Comparison of ENCODE assay signal across 1 cellular context in the genomic region with DNA sequence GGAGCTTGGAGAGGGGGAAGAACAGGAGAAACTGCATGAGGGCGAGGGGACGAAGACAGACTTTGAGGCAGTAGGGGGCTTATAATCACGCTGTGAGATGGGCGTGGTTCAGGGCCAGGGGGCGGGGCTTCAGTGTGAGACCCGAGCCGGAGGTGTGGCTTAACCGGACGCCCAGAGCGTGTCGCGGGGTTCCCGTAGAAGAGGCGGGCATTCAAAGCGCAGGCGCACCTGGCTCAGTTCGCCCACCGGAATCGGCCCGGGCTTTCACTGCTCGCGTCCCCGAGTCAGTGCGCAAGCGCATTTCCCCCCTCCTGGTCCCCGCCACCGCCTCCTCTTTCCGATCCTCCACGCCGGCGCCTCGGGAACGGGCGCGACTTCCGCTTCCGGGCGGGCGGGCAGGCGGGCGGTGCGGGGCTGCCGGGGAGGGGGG.
A peak's percentile ranks its signal among the peaks of the same experiment; 100 is the strongest.
TF ChIP-seq lines count a peak whose summit lies in the region.

No MANE protein-coding gene starts in this region.

TF ChIP-seq in HepG2, 621 proteins besides CTCF, POLR2A, EP300 and RAD21 (continued from another document and continues in another):
- TF ChIP-seq, protein P1, sequence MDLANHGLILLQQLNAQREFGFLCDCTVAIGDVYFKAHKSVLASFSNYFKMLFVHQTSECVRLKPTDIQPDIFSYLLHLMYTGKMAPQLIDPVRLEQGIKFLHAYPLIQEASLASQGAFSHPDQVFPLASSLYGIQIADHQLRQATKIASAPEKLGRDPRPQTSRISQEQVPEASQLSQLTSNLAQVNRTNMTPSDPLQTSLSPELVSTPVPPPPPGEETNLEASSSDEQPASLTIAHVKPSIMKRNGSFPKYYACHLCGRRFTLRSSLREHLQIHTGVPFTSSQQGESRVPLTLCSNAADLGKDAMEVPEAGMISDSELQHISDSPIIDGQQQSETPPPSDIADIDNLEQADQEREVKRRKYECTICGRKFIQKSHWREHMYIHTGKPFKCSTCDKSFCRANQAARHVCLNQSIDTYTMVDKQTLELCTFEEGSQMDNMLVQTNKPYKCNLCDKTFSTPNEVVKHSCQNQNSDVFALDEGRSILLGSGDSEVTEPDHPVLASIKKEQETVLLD (CRISPR knock-in tag; IDR thresholded peaks at IDR 0.05; ENCODE audit: low read depth): peak; percentile 98
- TF ChIP-seq, protein P2, sequence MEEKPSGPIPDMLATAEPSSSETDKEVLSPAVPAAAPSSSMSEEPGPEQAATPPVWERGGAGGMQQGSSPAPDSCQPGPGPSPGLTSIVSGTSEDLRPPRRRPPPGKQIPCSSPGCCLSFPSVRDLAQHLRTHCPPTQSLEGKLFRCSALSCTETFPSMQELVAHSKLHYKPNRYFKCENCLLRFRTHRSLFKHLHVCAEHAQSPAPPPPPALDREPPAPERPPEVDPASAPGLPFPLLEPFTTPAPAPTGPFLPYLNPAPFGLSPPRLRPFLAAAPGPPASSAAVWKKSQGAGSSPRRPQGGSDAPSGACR (CRISPR knock-in tag; IDR thresholded peaks at IDR 0.05): 0 out of 2 replicates have a peak, but pooled peaks have one; percentile 44
- TF ChIP-seq, protein P3, sequence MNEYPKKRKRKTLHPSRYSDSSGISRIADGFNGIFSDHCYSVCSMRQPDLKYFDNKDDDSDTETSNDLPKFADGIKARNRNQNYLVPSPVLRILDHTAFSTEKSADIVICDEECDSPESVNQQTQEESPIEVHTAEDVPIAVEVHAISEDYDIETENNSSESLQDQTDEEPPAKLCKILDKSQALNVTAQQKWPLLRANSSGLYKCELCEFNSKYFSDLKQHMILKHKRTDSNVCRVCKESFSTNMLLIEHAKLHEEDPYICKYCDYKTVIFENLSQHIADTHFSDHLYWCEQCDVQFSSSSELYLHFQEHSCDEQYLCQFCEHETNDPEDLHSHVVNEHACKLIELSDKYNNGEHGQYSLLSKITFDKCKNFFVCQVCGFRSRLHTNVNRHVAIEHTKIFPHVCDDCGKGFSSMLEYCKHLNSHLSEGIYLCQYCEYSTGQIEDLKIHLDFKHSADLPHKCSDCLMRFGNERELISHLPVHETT (CRISPR knock-in tag; conservative IDR thresholded peaks at IDR 0.05): peak; percentile 97
- TF ChIP-seq SIX4 (CRISPR knock-in tag; IDR thresholded peaks at IDR 0.05) (peak; percentile 20; the same call in 1 of the 2 replicates), SP1 (IDR thresholded peaks at IDR 0.05) (no peak), SP1 (CRISPR knock-in tag; IDR thresholded peaks at IDR 0.05) (peak; percentile 69), ZNF329 (CRISPR knock-in tag; IDR thresholded peaks at IDR 0.05; ENCODE audit: low read depth) (0 out of 2 replicates have a peak, but pooled peaks have one; percentile 26), GABPB1 (CRISPR knock-in tag; IDR thresholded peaks at IDR 0.05) (peak; percentile 93), SP4 (CRISPR knock-in tag; IDR thresholded peaks at IDR 0.05) (peak; percentile 82), ZNF101 (CRISPR knock-in tag; IDR thresholded peaks at IDR 0.05; ENCODE audit: borderline replicate concordance, low read depth) (no peak), PHF20 (CRISPR knock-in tag; IDR thresholded peaks at IDR 0.05) (peak; percentile 56), ZFP41 (CRISPR knock-in tag; IDR thresholded peaks at IDR 0.05; ENCODE audit: borderline replicate concordance) (no peak), ZNF34 (CRISPR knock-in tag; IDR thresholded peaks at IDR 0.05; ENCODE audit: borderline replicate concordance) (no peak), PITX1 (CRISPR knock-in tag; IDR thresholded peaks at IDR 0.05) (no peak), ZNF343 (CRISPR knock-in tag; IDR thresholded peaks at IDR 0.05) (no peak), HNRNPLL (IDR thresholded peaks at IDR 0.05; ENCODE audit: low read depth, low read length, poor library complexity, severe bottlenecking) (peak; percentile 76), ZNF883 (CRISPR knock-in tag; IDR thresholded peaks at IDR 0.05; ENCODE audit: not compliant biosample characterization) (no peak), ZNF256 (CRISPR knock-in tag; conservative IDR thresholded peaks at IDR 0.05) (no peak), ZNF331 (CRISPR knock-in tag; IDR thresholded peaks at IDR 0.05) (no peak; the same call in 1 of the 2 replicates), CREB1 (IDR thresholded peaks at IDR 0.05) (0 out of 2 replicates have a peak, but pooled peaks have one; percentile 14), CREB1 (CRISPR knock-in tag; IDR thresholded peaks at IDR 0.05) (no peak), MAZ (IDR thresholded peaks at IDR 0.05; ENCODE audit: borderline replicate concordance, low read depth, low read length) (peak; percentile 7; the same call in 1 of the 2 replicates), MAZ (CRISPR knock-in tag; IDR thresholded peaks at IDR 0.05; ENCODE audit: low read depth) (peak; percentile 33; the same call in 1 of the 2 replicates), ZKSCAN8 (CRISPR knock-in tag; IDR thresholded peaks at IDR 0.05; ENCODE audit: borderline replicate concordance) (0 out of 2 replicates have a peak, but pooled peaks have one; percentile 5), SPEN (CRISPR knock-in tag; IDR thresholded peaks at IDR 0.05; ENCODE audit: low read depth) (peak; percentile 17; the same call in 1 of the 2 replicates), FOXC1 (CRISPR knock-in tag; IDR thresholded peaks at IDR 0.05; ENCODE audit: borderline replicate concordance) (peak; percentile 60; the same call in 1 of the 2 replicates), REPIN1 (CRISPR knock-in tag; IDR thresholded peaks at IDR 0.05; ENCODE audit: borderline replicate concordance, low read depth) (no peak), AKAP8 (CRISPR knock-in tag; IDR thresholded peaks at IDR 0.05) (peak; percentile 81), YEATS2 (CRISPR knock-in tag; IDR thresholded peaks at IDR 0.05; ENCODE audit: borderline replicate concordance) (no peak), ZSCAN21 (CRISPR knock-in tag; IDR thresholded peaks at IDR 0.05; ENCODE audit: borderline replicate concordance) (no peak), SNAPC2 (CRISPR knock-in tag; IDR thresholded peaks at IDR 0.05) (no peak), ETV6 (CRISPR knock-in tag; conservative IDR thresholded peaks at IDR 0.05) (0 out of 2 replicates have a peak, but pooled peaks have one; percentile 46), KAT8 (CRISPR knock-in tag; IDR thresholded peaks at IDR 0.05) (peak; percentile 70; the same call in 1 of the 2 replicates), ZNF746 (CRISPR knock-in tag; IDR thresholded peaks at IDR 0.05) (0 out of 2 replicates have a peak, but pooled peaks have one; percentile 40), THAP11 (CRISPR knock-in tag; IDR thresholded peaks at IDR 0.05) (peak; percentile 86), ARNT2 (CRISPR knock-in tag; IDR thresholded peaks at IDR 0.05; ENCODE audit: low read depth) (no peak)
- TF ChIP-seq, protein P4, sequence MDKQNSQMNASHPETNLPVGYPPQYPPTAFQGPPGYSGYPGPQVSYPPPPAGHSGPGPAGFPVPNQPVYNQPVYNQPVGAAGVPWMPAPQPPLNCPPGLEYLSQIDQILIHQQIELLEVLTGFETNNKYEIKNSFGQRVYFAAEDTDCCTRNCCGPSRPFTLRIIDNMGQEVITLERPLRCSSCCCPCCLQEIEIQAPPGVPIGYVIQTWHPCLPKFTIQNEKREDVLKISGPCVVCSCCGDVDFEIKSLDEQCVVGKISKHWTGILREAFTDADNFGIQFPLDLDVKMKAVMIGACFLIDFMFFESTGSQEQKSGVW (CRISPR knock-in tag; IDR thresholded peaks at IDR 0.05; ENCODE audit: borderline replicate concordance): no peak
- TF ChIP-seq, protein P5, sequence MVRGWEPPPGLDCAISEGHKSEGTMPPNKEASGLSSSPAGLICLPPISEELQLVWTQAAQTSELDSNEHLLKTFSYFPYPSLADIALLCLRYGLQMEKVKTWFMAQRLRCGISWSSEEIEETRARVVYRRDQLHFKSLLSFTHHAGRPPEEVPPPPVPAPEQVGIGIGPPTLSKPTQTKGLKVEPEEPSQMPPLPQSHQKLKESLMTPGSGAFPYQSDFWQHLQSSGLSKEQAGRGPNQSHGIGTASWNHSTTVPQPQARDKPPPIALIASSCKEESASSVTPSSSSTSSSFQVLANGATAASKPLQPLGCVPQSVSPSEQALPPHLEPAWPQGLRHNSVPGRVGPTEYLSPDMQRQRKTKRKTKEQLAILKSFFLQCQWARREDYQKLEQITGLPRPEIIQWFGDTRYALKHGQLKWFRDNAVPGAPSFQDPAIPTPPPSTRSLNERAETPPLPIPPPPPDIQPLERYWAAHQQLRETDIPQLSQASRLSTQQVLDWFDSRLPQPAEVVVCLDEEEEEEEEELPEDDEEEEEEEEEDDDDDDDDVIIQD (CRISPR knock-in tag; IDR thresholded peaks at IDR 0.05; ENCODE audit: low read depth): 0 out of 2 replicates have a peak, but pooled peaks have one; percentile 41
- TF ChIP-seq, protein P6, sequence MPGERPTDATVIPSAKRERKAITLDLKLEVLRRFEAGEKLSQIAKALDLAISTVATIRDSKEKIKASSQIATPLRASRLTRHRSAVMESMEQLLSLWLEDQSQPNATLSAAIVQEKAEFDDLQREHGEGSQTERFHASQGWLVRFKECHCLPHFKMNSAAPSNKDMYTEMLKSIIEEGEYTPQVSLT (CRISPR knock-in tag; IDR thresholded peaks at IDR 0.05; ENCODE audit: borderline replicate concordance, low read depth): no peak
- TF ChIP-seq, protein P7, sequence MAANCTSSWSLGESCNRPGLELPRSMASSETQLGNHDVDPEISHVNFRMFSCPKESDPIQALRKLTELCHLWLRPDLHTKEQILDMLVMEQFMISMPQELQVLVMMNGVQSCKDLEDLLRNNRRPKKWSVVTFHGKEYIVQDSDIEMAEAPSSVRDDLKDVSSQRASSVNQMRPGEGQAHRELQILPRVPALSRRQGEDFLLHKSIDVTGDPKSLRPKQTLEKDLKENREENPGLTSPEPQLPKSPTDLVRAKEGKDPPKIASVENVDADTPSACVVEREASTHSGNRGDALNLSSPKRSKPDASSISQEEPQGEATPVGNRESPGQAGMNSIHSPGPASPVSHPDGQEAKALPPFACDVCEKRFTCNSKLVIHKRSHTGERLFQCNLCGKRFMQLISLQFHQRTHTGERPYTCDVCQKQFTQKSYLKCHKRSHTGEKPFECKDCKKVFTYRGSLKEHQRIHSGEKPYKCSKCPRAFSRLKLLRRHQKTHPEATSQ (CRISPR knock-in tag; IDR thresholded peaks at IDR 0.05; ENCODE audit: borderline replicate concordance): no peak
- TF ChIP-seq, protein P8, sequence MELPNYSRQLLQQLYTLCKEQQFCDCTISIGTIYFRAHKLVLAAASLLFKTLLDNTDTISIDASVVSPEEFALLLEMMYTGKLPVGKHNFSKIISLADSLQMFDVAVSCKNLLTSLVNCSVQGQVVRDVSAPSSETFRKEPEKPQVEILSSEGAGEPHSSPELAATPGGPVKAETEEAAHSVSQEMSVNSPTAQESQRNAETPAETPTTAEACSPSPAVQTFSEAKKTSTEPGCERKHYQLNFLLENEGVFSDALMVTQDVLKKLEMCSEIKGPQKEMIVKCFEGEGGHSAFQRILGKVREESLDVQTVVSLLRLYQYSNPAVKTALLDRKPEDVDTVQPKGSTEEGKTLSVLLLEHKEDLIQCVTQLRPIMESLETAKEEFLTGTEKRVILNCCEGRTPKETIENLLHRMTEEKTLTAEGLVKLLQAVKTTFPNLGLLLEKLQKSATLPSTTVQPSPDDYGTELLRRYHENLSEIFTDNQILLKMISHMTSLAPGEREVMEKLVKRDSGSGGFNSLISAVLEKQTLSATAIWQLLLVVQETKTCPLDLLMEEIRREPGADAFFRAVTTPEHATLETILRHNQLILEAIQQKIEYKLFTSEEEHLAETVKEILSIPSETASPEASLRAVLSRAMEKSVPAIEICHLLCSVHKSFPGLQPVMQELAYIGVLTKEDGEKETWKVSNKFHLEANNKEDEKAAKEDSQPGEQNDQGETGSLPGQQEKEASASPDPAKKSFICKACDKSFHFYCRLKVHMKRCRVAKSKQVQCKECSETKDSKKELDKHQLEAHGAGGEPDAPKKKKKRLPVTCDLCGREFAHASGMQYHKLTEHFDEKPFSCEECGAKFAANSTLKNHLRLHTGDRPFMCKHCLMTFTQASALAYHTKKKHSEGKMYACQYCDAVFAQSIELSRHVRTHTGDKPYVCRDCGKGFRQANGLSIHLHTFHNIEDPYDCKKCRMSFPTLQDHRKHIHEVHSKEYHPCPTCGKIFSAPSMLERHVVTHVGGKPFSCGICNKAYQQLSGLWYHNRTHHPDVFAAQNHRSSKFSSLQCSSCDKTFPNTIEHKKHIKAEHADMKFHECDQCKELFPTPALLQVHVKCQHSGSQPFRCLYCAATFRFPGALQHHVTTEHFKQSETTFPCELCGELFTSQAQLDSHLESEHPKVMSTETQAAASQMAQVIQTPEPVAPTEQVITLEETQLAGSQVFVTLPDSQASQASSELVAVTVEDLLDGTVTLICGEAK (IDR thresholded peaks at IDR 0.05): peak; percentile 38; the same call in 1 of the 2 replicates
- TF ChIP-seq, protein P8 (CRISPR knock-in tag; IDR thresholded peaks at IDR 0.05): no peak
- TF ChIP-seq, protein P9, sequence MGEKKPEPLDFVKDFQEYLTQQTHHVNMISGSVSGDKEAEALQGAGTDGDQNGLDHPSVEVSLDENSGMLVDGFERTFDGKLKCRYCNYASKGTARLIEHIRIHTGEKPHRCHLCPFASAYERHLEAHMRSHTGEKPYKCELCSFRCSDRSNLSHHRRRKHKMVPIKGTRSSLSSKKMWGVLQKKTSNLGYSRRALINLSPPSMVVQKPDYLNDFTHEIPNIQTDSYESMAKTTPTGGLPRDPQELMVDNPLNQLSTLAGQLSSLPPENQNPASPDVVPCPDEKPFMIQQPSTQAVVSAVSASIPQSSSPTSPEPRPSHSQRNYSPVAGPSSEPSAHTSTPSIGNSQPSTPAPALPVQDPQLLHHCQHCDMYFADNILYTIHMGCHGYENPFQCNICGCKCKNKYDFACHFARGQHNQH (CRISPR knock-in tag; IDR thresholded peaks at IDR 0.05): 0 out of 2 replicates have a peak, but pooled peaks have one; percentile 30
- TF ChIP-seq, protein P10, sequence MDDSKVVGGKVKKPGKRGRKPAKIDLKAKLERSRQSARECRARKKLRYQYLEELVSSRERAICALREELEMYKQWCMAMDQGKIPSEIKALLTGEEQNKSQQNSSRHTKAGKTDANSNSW (CRISPR knock-in tag; IDR thresholded peaks at IDR 0.05; ENCODE audit: borderline replicate concordance): no peak
